Comparison of ENCODE assay signal across 8 cellular contexts in the genomic region with DNA sequence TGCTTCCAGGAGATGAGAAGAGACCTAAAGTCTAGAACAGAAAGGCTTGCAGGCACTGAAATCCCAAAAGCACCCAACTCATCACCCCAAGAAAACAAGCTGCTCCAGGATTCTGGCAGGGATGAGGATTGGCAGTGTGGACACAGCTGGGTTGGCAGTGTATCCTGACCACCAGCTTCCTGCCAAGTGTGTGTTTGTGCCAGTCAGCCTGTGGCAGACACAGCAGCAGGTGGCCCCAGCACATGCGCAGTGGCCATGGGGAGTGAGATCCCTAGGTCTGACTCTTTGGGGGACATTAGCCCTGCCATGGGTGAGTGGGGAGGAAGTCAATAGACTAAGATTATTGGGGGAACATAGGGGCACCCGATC. TPM values are rescaled to one million over a fixed set of nuclear protein-coding genes. Genes with fewer than 3 reads are reported as not detected.
A peak's percentile ranks its signal among the peaks of the same experiment; 100 is the strongest.
DNase-seq lines count a peak whose midpoint lies in the region; ATAC-seq and TF ChIP-seq lines count a peak whose summit lies in the region.

No MANE protein-coding gene starts in this region.

- POLR2A ChIA-PET in activated CD8-positive, alpha-beta T cell treated with anti-CD3 and anti-CD28 coated beads for 36 hours (lab: Charles Lee), result interaction anchor here (0.9 to 7.7 kb wide), 5 partner anchors 11 to 341 kb away, joined by 3 to 72 read pairs (median 8); partner anchors contain the start of genes CHTOP and RPS27

- H3K27me3 Mint-ChIP-seq in activated T-cell treated with anti-CD3 and anti-CD28 coated beads, Interleukin-2, amount 50 U/mL, for 72 hours (ENCODE audit: low read depth), result no peaks in the 10 kb centered on the region
- H3K27me3 Mint-ChIP-seq in activated CD8-positive, alpha-beta T cell treated with anti-CD3 and anti-CD28 coated beads for 36 hours, result no peaks in the 10 kb centered on the region

- ATAC-seq in activated T-cell treated with anti-CD3 and anti-CD28 coated beads, Interleukin-2, amount 50 U/mL, for 72 hours (replicated peaks in 1 of 2), result peak; percentile 21 to 39
- ATAC-seq in activated CD8-positive, alpha-beta T cell treated with anti-CD3 and anti-CD28 coated beads for 36 hours, result peak; percentile 35
- ATAC-seq in GM21526 (IDR thresholded peaks at IDR 0.05; ENCODE audit: low FRiP score, unreplicated experiment) (no peak), HG02763 (IDR thresholded peaks at IDR 0.05; ENCODE audit: unreplicated experiment) (no peak), GM18498 (IDR thresholded peaks at IDR 0.05; ENCODE audit: unreplicated experiment) (no peak)

- no peaks in the 10 kb centered on the region for H3K9me3 Mint-ChIP-seq in activated T-cell treated with anti-CD3 and anti-CD28 coated beads, Interleukin-2, amount 50 U/mL, for 72 hours
- no peaks in the 10 kb centered on the region for H3K9me3 Mint-ChIP-seq in activated CD8-positive, alpha-beta T cell treated with anti-CD3 and anti-CD28 coated beads for 36 hours

- peak overlapping the region; percentile 63 for H3K27ac Mint-ChIP-seq in activated T-cell treated with anti-CD3 and anti-CD28 coated beads, Interleukin-2, amount 50 U/mL, for 72 hours
- peak overlapping the region; percentile 86 for H3K27ac Mint-ChIP-seq in activated CD8-positive, alpha-beta T cell treated with anti-CD3 and anti-CD28 coated beads for 36 hours

- peaks cover 48% of the 10 kb centered on the region for H3K4me1 Mint-ChIP-seq in activated T-cell treated with anti-CD3 and anti-CD28 coated beads, Interleukin-2, amount 50 U/mL, for 72 hours (ENCODE audit: low read depth)
- H3K4me1 Mint-ChIP-seq in activated CD8-positive, alpha-beta T cell treated with anti-CD3 and anti-CD28 coated beads for 36 hours (ENCODE audit: low read depth), result peaks cover 43% of the 10 kb centered on the region

- DNase-seq in activated T-cell treated with anti-CD3 and anti-CD28 coated beads, Interleukin-2, amount 50 U/mL, for 72 hours, result no peak
- DNase-seq in activated T-cell treated with anti-CD3 and anti-CD28 coated beads for 4 hours, result no peak
- DNase-seq in activated CD8-positive, alpha-beta T cell treated with anti-CD3 and anti-CD28 coated beads for 36 hours, result no peak
- DNase-seq in hippocampal formation (lab: John Stamatoyannopoulos, UW), result peak; percentile 42 to 84
- DNase-seq in superior temporal gyrus (ENCODE audit: extremely low spot score), result peak; percentile 87

- H3K36me3 Mint-ChIP-seq in activated T-cell treated with anti-CD3 and anti-CD28 coated beads, Interleukin-2, amount 50 U/mL, for 72 hours (ENCODE audit: insufficient read depth in 2 of 2), result peaks cover 5 to 18% of the 10 kb centered on the region in 2 donors
- peaks cover 31% of the 10 kb centered on the region for H3K36me3 Mint-ChIP-seq in activated CD8-positive, alpha-beta T cell treated with anti-CD3 and anti-CD28 coated beads for 36 hours (ENCODE audit: low read depth)

- H3K4me3 Mint-ChIP-seq in activated T-cell treated with anti-CD3 and anti-CD28 coated beads, Interleukin-2, amount 50 U/mL, for 72 hours, result no peak overlapping the region
- no peak overlapping the region for H3K4me3 Mint-ChIP-seq in activated CD8-positive, alpha-beta T cell treated with anti-CD3 and anti-CD28 coated beads for 36 hours

- CTCF ChIA-PET in activated CD8-positive, alpha-beta T cell treated with anti-CD3 and anti-CD28 coated beads for 36 hours (lab: Charles Lee), result interaction anchor here (1.0 kb wide), 1 partner anchor 15 kb away, joined by 4 read pairs; the partner anchor contains the start of gene CHTOP

- no peak for TF ChIP-seq CTCF in activated CD8-positive, alpha-beta T cell treated with anti-CD3 and anti-CD28 coated beads for 36 hours (IDR thresholded peaks at IDR 0.05)

- intact Hi-C loops in activated CD8-positive, alpha-beta T cell treated with anti-CD3 and anti-CD28 coated beads for 36 hours (cut with micrococcal nuclease), result no loop called here

RNA-seq across cellular contexts. Expression of gene SNAPIN, which starts 8.7 kb away (rescaled TPM):
- total RNA-seq in activated T-cell treated with anti-CD3 and anti-CD28 coated beads, Interleukin-2, amount 50 U/mL, for 72 hours, result 10 to 100 TPM; 31.1 to 31.8 TPM
- 10 to 100 TPM; 25.7 to 27.3 TPM for total RNA-seq in activated CD8-positive, alpha-beta T cell treated with anti-CD3 and anti-CD28 coated beads for 36 hours

RNA-seq across cellular contexts. Expression of gene CHTOP, which starts 16.0 kb away (rescaled TPM):
- total RNA-seq in activated T-cell treated with anti-CD3 and anti-CD28 coated beads, Interleukin-2, amount 50 U/mL, for 72 hours, result 100 to 1,000 TPM in 1 of 2 donors, 10 to 100 TPM in 1; 95.8 to 107 TPM
- 10 to 100 TPM; 76.8 to 83.2 TPM for total RNA-seq in activated CD8-positive, alpha-beta T cell treated with anti-CD3 and anti-CD28 coated beads for 36 hours

RNA-seq across cellular contexts. Expression of gene ILF2, which starts 20.9 kb away (rescaled TPM):
- total RNA-seq in activated T-cell treated with anti-CD3 and anti-CD28 coated beads, Interleukin-2, amount 50 U/mL, for 72 hours, result 100 to 1,000 TPM; 245 to 312 TPM
- 100 to 1,000 TPM; 328 to 333 TPM for total RNA-seq in activated CD8-positive, alpha-beta T cell treated with anti-CD3 and anti-CD28 coated beads for 36 hours

RNA-seq across cellular contexts. Expression of gene S100A1, which starts 21.6 kb away (rescaled TPM):
- total RNA-seq in activated T-cell treated with anti-CD3 and anti-CD28 coated beads, Interleukin-2, amount 50 U/mL, for 72 hours, result not detected
- total RNA-seq in activated CD8-positive, alpha-beta T cell treated with anti-CD3 and anti-CD28 coated beads for 36 hours, result not detected

RNA-seq across cellular contexts. Expression of gene S100A13, which starts 22.5 kb away (rescaled TPM):
- 10 to 100 TPM; 13.5 to 16.4 TPM for total RNA-seq in activated T-cell treated with anti-CD3 and anti-CD28 coated beads, Interleukin-2, amount 50 U/mL, for 72 hours
- 1 to 10 TPM; 8.1 to 9.4 TPM for total RNA-seq in activated CD8-positive, alpha-beta T cell treated with anti-CD3 and anti-CD28 coated beads for 36 hours

Comparison
In these comparisons a context has a peak if more than half of its experiments do, and no peak if none do; other contexts are left out.
1. ATAC-seq: peak in activated T-cell treated with anti-CD3 and anti-CD28 coated beads, Interleukin-2, amount 50 U/mL, for 72 hours (2 of 2) and activated CD8-positive, alpha-beta T cell treated with anti-CD3 and anti-CD28 coated beads for 36 hours (single experiment); none in GM21526 (single experiment), HG02763 (single experiment) and GM18498 (single experiment).
2. DNase-seq: peak in hippocampal formation (2 of 2) and superior temporal gyrus (single experiment); none in activated T-cell treated with anti-CD3 and anti-CD28 coated beads, Interleukin-2, amount 50 U/mL, for 72 hours (0 of 2), activated T-cell treated with anti-CD3 and anti-CD28 coated beads for 4 hours (single experiment) and activated CD8-positive, alpha-beta T cell treated with anti-CD3 and anti-CD28 coated beads for 36 hours (single experiment).